Comparison of ENCODE assay signal across 27 cellular contexts in genomic region chr10:93305122-93305521, GRCh38.
"Had no signal": no experiment of that assay in that cellular context is flagged by ENCODE, and none has a peak within 500 bp of the region (broad histone marks: within the 10 kb centered on the region; RNA-seq: fewer than 3 reads in every experiment).

No MANE protein-coding gene starts in this region.

- H3K4me3 Mint-ChIP-seq: immature natural killer cell; naive thymus-derived CD4-positive, alpha-beta T cell; natural killer cell treated with Interleukin-12 subunit alpha and Interleukin-12 subunit beta and Interleukin-15 and Interleukin-18, amount 100 ng/mL, for 72 hours; stimulated activated naive B cell treated with anti-CD40 and anti-IgM and Interleukin-4, amounts not matched to agents 10 μg/mL and 1 μg/mL and 100 μg/mL, for 72 hours had no signal

- H3K4me1 Mint-ChIP-seq: immature natural killer cell; naive thymus-derived CD4-positive, alpha-beta T cell; stimulated activated naive B cell treated with anti-CD40 and anti-IgM and Interleukin-4, amounts not matched to agents 10 μg/mL and 1 μg/mL and 100 μg/mL, for 72 hours had no signal

- H3K4me1 ChIP-seq: prostate gland, testis, thyroid gland, upper lobe of right lung had no signal

- H3K36me3 Mint-ChIP-seq: immature natural killer cell; naive thymus-derived CD4-positive, alpha-beta T cell; natural killer cell treated with Interleukin-12 subunit alpha and Interleukin-12 subunit beta and Interleukin-15 and Interleukin-18, amount 100 ng/mL, for 72 hours; stimulated activated naive B cell treated with anti-CD40 and anti-IgM and Interleukin-4, amounts not matched to agents 10 μg/mL and 1 μg/mL and 100 μg/mL, for 72 hours had no signal

- H3K9me3 ChIP-seq: left ventricle myocardium inferior, mucosa of descending colon, ovary, prostate gland, stomach, testis, thyroid gland, upper lobe of right lung had no signal

- DNase-seq: hypothalamus; immature natural killer cell; kidney; left colon; left ventricle myocardium inferior; midbrain; mucosa of descending colon; naive thymus-derived CD4-positive, alpha-beta T cell; ovary; retina; right cardiac atrium; stimulated activated CD4-positive, alpha-beta T cell treated with anti-CD3 and anti-CD28 coated beads, Interleukin-12 subunit alpha, Interleukin-12 subunit beta, amount 100 ng/mL, for 4 hours; stimulated activated CD4-positive, alpha-beta T cell treated with anti-CD3 and anti-CD28 coated beads, Interleukin-15, amount 100 ng/mL, for 24 hours; stimulated activated CD4-positive, alpha-beta T cell treated with anti-CD3 and anti-CD28 coated beads, Interleukin-2, amount 100 ng/mL, for 24 hours; stimulated activated CD4-positive, alpha-beta T cell treated with anti-CD3 and anti-CD28 coated beads, Interleukin-4, amount 100 ng/mL, for 1 hour; stimulated activated naive B cell treated with anti-CD40 and anti-IgM and Interleukin-4, amounts not matched to agents 10 μg/mL and 1 μg/mL and 100 μg/mL, for 72 hours; stimulated activated naive CD8-positive, alpha-beta T cell treated with anti-CD3 and anti-CD28 coated beads, Interleukin-15, Interleukin-2, amounts not matched to agents 100 U/mL and 50 U/mL, for 24 hours; stomach; testis; thyroid gland; trophoblast cell; upper lobe of right lung had no signal

- H3K36me3 ChIP-seq: ovary had no signal

- H3K9me3 Mint-ChIP-seq: immature natural killer cell; naive thymus-derived CD4-positive, alpha-beta T cell; natural killer cell treated with Interleukin-12 subunit alpha and Interleukin-12 subunit beta and Interleukin-15 and Interleukin-18, amount 100 ng/mL, for 72 hours; stimulated activated naive B cell treated with anti-CD40 and anti-IgM and Interleukin-4, amounts not matched to agents 10 μg/mL and 1 μg/mL and 100 μg/mL, for 72 hours had no signal

- ATAC-seq: left colon; mucosa of descending colon; naive thymus-derived CD4-positive, alpha-beta T cell; natural killer cell treated with Interleukin-12 subunit alpha and Interleukin-12 subunit beta and Interleukin-15 and Interleukin-18, amount 100 ng/mL, for 72 hours; right cardiac atrium; sciatic nerve; stimulated activated naive B cell treated with anti-CD40 and anti-IgM and Interleukin-4, amounts not matched to agents 10 μg/mL and 1 μg/mL and 100 μg/mL, for 72 hours; stimulated activated naive CD8-positive, alpha-beta T cell treated with anti-CD3 and anti-CD28 coated beads, Interleukin-15, Interleukin-2, amounts not matched to agents 100 U/mL and 50 U/mL, for 24 hours had no signal

- H3K27ac Mint-ChIP-seq: immature natural killer cell; naive thymus-derived CD4-positive, alpha-beta T cell; natural killer cell treated with Interleukin-12 subunit alpha and Interleukin-12 subunit beta and Interleukin-15 and Interleukin-18, amount 100 ng/mL, for 72 hours; stimulated activated naive B cell treated with anti-CD40 and anti-IgM and Interleukin-4, amounts not matched to agents 10 μg/mL and 1 μg/mL and 100 μg/mL, for 72 hours had no signal

- H3K27ac ChIP-seq: left ventricle myocardium inferior, ovary, prostate gland, skin epidermis, stomach, testis, thyroid gland, upper lobe of right lung had no signal

- H3K4me3 ChIP-seq: left ventricle myocardium inferior, lung, mucosa of descending colon, ovary, prostate gland, skin epidermis, stomach, testis, thyroid gland, upper lobe of right lung had no signal

- H3K27me3 ChIP-seq: ovary, stomach, testis, thyroid gland, upper lobe of right lung had no signal
